In the genomic region with DNA sequence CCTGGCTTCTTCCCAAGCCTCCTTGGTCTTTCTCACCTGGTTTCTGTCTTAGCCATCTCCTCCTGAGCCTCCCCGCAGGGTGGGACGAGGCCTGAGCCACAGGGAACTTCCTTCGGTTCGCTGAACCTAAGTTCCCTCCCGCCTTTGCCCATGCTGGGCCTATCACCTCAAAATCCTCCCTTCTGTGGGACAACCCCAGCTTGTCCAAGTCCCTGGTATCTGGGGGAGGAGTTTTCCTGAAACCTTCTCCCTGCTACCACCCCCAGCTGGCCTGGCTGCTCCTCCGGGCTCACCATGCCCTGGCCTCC, we compare ENCODE assay signal across 1 cellular context.
TF ChIP-seq lines count a peak whose summit lies in the region.

No MANE protein-coding gene starts in this region.

TF ChIP-seq in K562, 482 proteins besides CTCF, POLR2A, EP300 and RAD21:
- TF ChIP-seq TBP (optimal IDR thresholded peaks at IDR 0.05; ENCODE audit: low read depth, low read length), result no peak
- 0 out of 2 replicates have a peak, but pooled peaks have one; percentile 30 for TF ChIP-seq KAT7 (CRISPR knock-in tag; IDR thresholded peaks at IDR 0.05; ENCODE audit: borderline replicate concordance)
